ENCODE assay signal across 9 cellular contexts in genomic region chrX:42934020-42934701, GRCh38.
DNase-seq lines count a peak whose midpoint lies in the region; ATAC-seq lines count a peak whose summit lies in the region.
"Had no signal": no experiment of that assay in that cellular context is flagged by ENCODE, and none has a peak within 500 bp of the region (broad histone marks: within the 10 kb centered on the region; RNA-seq: fewer than 3 reads in every experiment).

No MANE protein-coding gene starts in this region.

- H3K9me3 Mint-ChIP-seq in activated naive CD4-positive, alpha-beta T cell treated with anti-CD3 and anti-CD28 coated beads, Interleukin-2, amount 50 U/mL, for 24 hours, result no peaks in the 10 kb centered on the region

- in situ Hi-C loops in GM23248 (cut with MboI), result no loop called here

- H3F3A ChIP-seq in GM23248 (ENCODE audit: insufficient read depth), result no peaks in the 10 kb centered on the region

- WGBS in GM23248 (ENCODE audit: low coverage in 1 of 2, low lambda C conversion rate in 2 of 2, missing lambda C conversion rate in 2 of 2), 2 experiments, result 11% methylated on average over 5 of the region's 5 CpGs

- H3K79me2 ChIP-seq in GM23248 (ENCODE audit: insufficient read depth), result no peaks in the 10 kb centered on the region

- H3K4me3 Mint-ChIP-seq in activated naive CD4-positive, alpha-beta T cell treated with anti-CD3 and anti-CD28 coated beads, Interleukin-2, amount 50 U/mL, for 24 hours, result peak overlapping the region; percentile 28

- no peaks in the 10 kb centered on the region for H3K4me1 ChIP-seq in GM23248 (ENCODE audit: insufficient read depth)

- H3K4me3 ChIP-seq in GM23248, result no peak overlapping the region
- H3K4me3 ChIP-seq: lung had no signal

- no peaks in the 10 kb centered on the region for H3K27me3 Mint-ChIP-seq in activated naive CD4-positive, alpha-beta T cell treated with anti-CD3 and anti-CD28 coated beads, Interleukin-2, amount 50 U/mL, for 24 hours

- H3K27me3 ChIP-seq in GM23248 (replicated peaks; ENCODE audit: insufficient read depth), result no peaks in the 10 kb centered on the region

- no peak overlapping the region for H2AFZ ChIP-seq in GM23248

- ATAC-seq in GM19468 (IDR thresholded peaks at IDR 0.05; ENCODE audit: extremely low read depth, unreplicated experiment) (peak; percentile 84), HG03457 (IDR thresholded peaks at IDR 0.05; ENCODE audit: unreplicated experiment) (peak; percentile 93)

- DNase-seq in GF-D8 (lab: John Stamatoyannopoulos, UW) (peak; percentile 55), NCI-H1048 (lab: John Stamatoyannopoulos, UW) (no peak), RKO (ENCODE audit: low spot score) (no peak), GM23248 (no peak), NCI-H2081 (lab: John Stamatoyannopoulos, UW) (no peak)

- H3K9me3 ChIP-seq in GM23248 (ENCODE audit: low read depth), result no peaks in the 10 kb centered on the region

- H3K27ac ChIP-seq in GM23248, result no peak overlapping the region

- no peak overlapping the region for H3K9ac ChIP-seq in GM23248

- H3K9me2 ChIP-seq in GM23248 (ENCODE audit: insufficient read depth), result no peaks in the 10 kb centered on the region

- peaks cover 36% of the 10 kb centered on the region for H3K4me1 Mint-ChIP-seq in activated naive CD4-positive, alpha-beta T cell treated with anti-CD3 and anti-CD28 coated beads, Interleukin-2, amount 50 U/mL, for 24 hours

- peaks cover 3% of the 10 kb centered on the region for H3K36me3 Mint-ChIP-seq in activated naive CD4-positive, alpha-beta T cell treated with anti-CD3 and anti-CD28 coated beads, Interleukin-2, amount 50 U/mL, for 24 hours

- no peak overlapping the region for H3K4me2 ChIP-seq in GM23248 (ENCODE audit: unreplicated experiment)

- no peak overlapping the region for H3K27ac Mint-ChIP-seq in activated naive CD4-positive, alpha-beta T cell treated with anti-CD3 and anti-CD28 coated beads, Interleukin-2, amount 50 U/mL, for 24 hours

- no peaks in the 10 kb centered on the region for H4K20me1 ChIP-seq in GM23248 (ENCODE audit: insufficient read depth)

- no peaks in the 10 kb centered on the region for H3K36me3 ChIP-seq in GM23248 (ENCODE audit: low read depth)
